ENCODE assay signal across 8 cellular contexts in the genomic region with DNA sequence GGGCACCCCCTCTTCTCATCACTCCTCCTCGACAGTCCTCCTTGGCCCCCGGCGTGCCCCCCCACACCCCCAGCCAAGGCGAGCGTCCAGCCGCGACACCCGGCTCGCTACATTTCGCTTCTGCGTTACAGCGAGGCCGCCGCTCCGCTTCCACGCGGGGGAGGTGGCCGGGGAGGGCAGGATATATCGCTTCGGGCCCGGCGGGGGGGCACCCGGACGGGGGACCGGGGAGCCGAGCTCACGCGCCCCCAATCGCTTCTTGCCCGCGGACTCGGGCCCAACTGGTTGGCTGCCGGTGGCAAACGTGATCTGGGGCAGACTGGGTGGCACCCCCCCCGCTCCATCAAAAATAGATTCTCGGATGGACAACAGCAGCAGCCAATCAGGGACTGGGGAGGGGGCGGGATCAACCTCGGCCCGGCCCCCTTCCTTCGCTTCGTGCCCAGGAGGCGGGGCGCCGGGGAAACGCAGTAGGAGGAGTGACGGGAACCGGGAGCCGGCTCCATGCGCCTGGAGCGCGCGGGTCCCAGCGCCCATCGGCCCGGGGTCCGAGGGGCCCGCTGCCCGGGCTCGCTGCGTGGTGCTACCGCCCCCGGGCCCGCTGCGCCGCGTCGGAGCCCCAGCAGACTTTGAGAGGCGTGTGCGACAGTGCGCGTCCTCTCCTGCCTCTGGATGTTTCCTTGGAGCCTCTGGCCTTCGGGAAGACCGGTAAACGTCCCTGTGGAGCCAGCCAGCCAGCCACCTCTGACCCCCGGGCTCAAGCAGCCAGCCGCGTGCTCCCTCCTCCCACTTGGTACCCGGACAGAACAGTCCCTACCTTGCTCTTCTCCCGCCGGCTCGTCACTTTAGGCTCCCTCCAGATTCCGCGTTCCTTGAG. TPM values are rescaled to one million over a fixed set of nuclear protein-coding genes. Genes with fewer than 3 reads are reported as not detected.
DNase-seq lines count a peak whose midpoint lies in the region; ATAC-seq and TF ChIP-seq lines count a peak whose summit lies in the region.

A gene (minus strand): TSS at position 321 of the 877 bp plus-strand sequence. CDS start 2,757 bp downstream, outside the sequence.

- 0 to 2% (median 1%) methylated on average over 11 to 83 of the region's 83 CpGs for WGBS in spleen, 5 donors

- H3K4me3 ChIP-seq in AG04449 (ENCODE audit: low read depth, low read length) (peak within 1 kb of the TSS; percentile 80), spleen (peak within 1 kb of the TSS; percentile 83 to 95 (median 89))

- H3K27me3 ChIP-seq in spleen (replicated peaks in 1 of 7) = peaks cover 0 to 23% (median 0%) of the 10 kb centered on the region in 7 donors

- peak; percentile 52 for DNase-seq in AG04449 (ENCODE audit: low read depth, low spot score)
- DNase-seq in NCI-H460 (ENCODE audit: extremely low read depth, low read depth) = peak; percentile 93
- peak; percentile 84 for DNase-seq in activated CD4-positive, CD25-positive, alpha-beta regulatory T cell treated with anti-CD3 and anti-CD28 coated beads, Interleukin-2, amount 50 U/mL, for 16 hours (ENCODE audit: low read depth, low spot score)
- peak; percentile 38 to 99 (median 94) for DNase-seq in caudate nucleus (lab: John Stamatoyannopoulos, UW)
- DNase-seq in inferior parietal cortex (ENCODE audit: extremely low spot score) = peak; percentile 89
- DNase-seq in spleen = peak; percentile 97

- peak; percentile 90 for ATAC-seq in GM19025 (IDR thresholded peaks at IDR 0.05; ENCODE audit: low read depth, unreplicated experiment)
- ATAC-seq in HG03432 (IDR thresholded peaks at IDR 0.05; ENCODE audit: unreplicated experiment) = peak; percentile 92

- peaks cover 0 to 16% (median 10%) of the 10 kb centered on the region in 6 donors for H3K36me3 ChIP-seq in spleen

- TF ChIP-seq CTCF in AG04449 (IDR thresholded peaks at IDR 0.05; ENCODE audit: insufficient read depth, low read length, missing control alignments) (no peak), spleen (IDR thresholded peaks at IDR 0.05 in 8 of 11, conservative IDR thresholded peaks at IDR 0.05 in 3 of 11) (peak in 1 of 11 experiments; percentile 17)

- no peaks in the 10 kb centered on the region for H3K9me3 ChIP-seq in spleen

- CTCF ChIA-PET in AG04449 (lab: Yijun Ruan, JAX) = interaction anchor here (1.1 to 3.6 kb wide), 4 partner anchors 21 to 164 kb away, joined by 3 to 25 read pairs (median 10); no protein-coding TSS in a partner anchor

- H3K4me1 ChIP-seq in spleen = peaks cover 24 to 67% (median 47%) of the 10 kb centered on the region in 6 donors

- intact Hi-C loops in spleen (cut with DNase I; ENCODE audit: low total_unique reads) = no loop called here

- peak in 1 of 3 donors; percentile 47 for TF ChIP-seq POLR2A in spleen (IDR thresholded peaks at IDR 0.05)

- POLR2A ChIA-PET in AG04449 (lab: Yijun Ruan, JAX) = interaction anchor here (0.7 to 1.0 kb wide), 2 partner anchors 13 to 14 kb away, joined by 3 read pairs; no protein-coding TSS in a partner anchor

- peak within 1 kb of the TSS; percentile 91 for H3K27ac ChIP-seq in caudate nucleus (ENCODE audit: low read depth, low read length)
- peak within 1 kb of the TSS; percentile 72 to 91 (median 86) for H3K27ac ChIP-seq in spleen

RNA-seq across cellular contexts. Expression of the gene that starts here (rescaled TPM):
- 26.4 TPM in 2 replicates for total RNA-seq in NCI-H460 (2014; rRNA removed; shearing (Covaris generic))
- 21.5 and 29.6 TPM in 2 replicates for polyA plus RNA-seq in NCI-H460 (2014; cell fraction: nucleus; rRNA removed)
- 10 to 100 TPM; 17.3 to 29.0 (median 22.9) TPM for total RNA-seq in spleen
- polyA plus RNA-seq in spleen = 1 to 10 TPM; 4.1 to 7.5 (median 5.8) TPM

Comparison
In these comparisons a context has a peak if more than half of its experiments do, and no peak if none do; other contexts are left out.
1. Peak in every context shown above with its lines: DNase-seq, ATAC-seq, H3K4me3 ChIP-seq and H3K27ac ChIP-seq.